ENCODE assay signal across 2 cellular contexts in the genomic region with DNA sequence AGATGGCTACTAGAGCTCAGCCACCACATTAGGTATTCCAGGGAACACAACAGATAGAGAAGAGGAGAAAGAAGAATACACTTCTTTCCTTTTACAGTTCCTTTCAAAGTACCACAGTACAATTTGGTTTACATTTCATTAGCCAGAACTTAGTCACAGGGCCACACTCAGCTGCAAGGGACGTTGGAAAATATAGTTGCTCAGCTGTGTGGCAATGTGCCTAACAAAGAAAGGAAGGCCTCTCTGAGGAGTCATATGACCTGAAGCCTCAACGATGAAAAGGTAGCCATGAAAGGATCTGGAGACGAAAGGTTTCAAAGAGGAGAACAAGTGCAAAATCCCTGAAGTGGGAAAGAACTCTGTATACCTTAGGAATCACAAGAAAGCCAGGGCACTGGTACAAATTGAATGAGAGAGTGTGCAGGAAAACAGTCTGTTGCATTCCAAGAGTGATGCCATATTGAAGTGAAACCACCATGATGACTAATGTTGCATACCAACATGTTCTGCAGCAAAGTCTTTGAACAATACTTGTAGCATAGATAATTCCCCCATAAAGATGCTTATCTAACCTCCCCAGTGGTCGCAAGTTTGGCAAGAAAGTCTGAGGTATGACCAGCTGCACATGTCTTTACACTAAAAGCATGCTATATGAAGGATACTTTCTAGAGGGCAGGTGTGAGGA.
TF ChIP-seq lines count a peak whose summit lies in the region.

No MANE protein-coding gene starts in this region.

TF ChIP-seq in SK-N-SH treated with all-trans-retinoic acid at 6 μM for 48 hours, 23 proteins besides CTCF, POLR2A, EP300 and RAD21 (continued from another document):
- TF ChIP-seq ISL1 (CRISPR knock-in tag; IDR thresholded peaks at IDR 0.05) = peak; percentile 49

TF ChIP-seq in SK-N-SH, 30 proteins besides CTCF, POLR2A, EP300 and RAD21 (continued from another document):
- TF ChIP-seq, protein P1, sequence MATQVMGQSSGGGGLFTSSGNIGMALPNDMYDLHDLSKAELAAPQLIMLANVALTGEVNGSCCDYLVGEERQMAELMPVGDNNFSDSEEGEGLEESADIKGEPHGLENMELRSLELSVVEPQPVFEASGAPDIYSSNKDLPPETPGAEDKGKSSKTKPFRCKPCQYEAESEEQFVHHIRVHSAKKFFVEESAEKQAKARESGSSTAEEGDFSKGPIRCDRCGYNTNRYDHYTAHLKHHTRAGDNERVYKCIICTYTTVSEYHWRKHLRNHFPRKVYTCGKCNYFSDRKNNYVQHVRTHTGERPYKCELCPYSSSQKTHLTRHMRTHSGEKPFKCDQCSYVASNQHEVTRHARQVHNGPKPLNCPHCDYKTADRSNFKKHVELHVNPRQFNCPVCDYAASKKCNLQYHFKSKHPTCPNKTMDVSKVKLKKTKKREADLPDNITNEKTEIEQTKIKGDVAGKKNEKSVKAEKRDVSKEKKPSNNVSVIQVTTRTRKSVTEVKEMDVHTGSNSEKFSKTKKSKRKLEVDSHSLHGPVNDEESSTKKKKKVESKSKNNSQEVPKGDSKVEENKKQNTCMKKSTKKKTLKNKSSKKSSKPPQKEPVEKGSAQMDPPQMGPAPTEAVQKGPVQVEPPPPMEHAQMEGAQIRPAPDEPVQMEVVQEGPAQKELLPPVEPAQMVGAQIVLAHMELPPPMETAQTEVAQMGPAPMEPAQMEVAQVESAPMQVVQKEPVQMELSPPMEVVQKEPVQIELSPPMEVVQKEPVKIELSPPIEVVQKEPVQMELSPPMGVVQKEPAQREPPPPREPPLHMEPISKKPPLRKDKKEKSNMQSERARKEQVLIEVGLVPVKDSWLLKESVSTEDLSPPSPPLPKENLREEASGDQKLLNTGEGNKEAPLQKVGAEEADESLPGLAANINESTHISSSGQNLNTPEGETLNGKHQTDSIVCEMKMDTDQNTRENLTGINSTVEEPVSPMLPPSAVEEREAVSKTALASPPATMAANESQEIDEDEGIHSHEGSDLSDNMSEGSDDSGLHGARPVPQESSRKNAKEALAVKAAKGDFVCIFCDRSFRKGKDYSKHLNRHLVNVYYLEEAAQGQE (IDR thresholded peaks at IDR 0.05; ENCODE audit: low read depth, low read length) = no peak
- TF ChIP-seq, protein P2, sequence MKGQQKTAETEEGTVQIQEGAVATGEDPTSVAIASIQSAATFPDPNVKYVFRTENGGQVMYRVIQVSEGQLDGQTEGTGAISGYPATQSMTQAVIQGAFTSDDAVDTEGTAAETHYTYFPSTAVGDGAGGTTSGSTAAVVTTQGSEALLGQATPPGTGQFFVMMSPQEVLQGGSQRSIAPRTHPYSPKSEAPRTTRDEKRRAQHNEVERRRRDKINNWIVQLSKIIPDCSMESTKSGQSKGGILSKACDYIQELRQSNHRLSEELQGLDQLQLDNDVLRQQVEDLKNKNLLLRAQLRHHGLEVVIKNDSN (IDR thresholded peaks at IDR 0.05; ENCODE audit: borderline replicate concordance, low read depth) = no peak
- TF ChIP-seq, protein P3, sequence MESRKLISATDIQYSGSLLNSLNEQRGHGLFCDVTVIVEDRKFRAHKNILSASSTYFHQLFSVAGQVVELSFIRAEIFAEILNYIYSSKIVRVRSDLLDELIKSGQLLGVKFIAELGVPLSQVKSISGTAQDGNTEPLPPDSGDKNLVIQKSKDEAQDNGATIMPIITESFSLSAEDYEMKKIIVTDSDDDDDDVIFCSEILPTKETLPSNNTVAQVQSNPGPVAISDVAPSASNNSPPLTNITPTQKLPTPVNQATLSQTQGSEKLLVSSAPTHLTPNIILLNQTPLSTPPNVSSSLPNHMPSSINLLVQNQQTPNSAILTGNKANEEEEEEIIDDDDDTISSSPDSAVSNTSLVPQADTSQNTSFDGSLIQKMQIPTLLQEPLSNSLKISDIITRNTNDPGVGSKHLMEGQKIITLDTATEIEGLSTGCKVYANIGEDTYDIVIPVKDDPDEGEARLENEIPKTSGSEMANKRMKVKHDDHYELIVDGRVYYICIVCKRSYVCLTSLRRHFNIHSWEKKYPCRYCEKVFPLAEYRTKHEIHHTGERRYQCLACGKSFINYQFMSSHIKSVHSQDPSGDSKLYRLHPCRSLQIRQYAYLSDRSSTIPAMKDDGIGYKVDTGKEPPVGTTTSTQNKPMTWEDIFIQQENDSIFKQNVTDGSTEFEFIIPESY (IDR thresholded peaks at IDR 0.05; ENCODE audit: borderline replicate concordance, low read depth) = no peak
- no peak for TF ChIP-seq RFX5 (IDR thresholded peaks at IDR 0.05; ENCODE audit: low read length)
- no peak for TF ChIP-seq NRF1 (IDR thresholded peaks at IDR 0.05; ENCODE audit: low read depth, low read length)
- TF ChIP-seq, protein P4, sequence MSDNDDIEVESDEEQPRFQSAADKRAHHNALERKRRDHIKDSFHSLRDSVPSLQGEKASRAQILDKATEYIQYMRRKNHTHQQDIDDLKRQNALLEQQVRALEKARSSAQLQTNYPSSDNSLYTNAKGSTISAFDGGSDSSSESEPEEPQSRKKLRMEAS (IDR thresholded peaks at IDR 0.05; ENCODE audit: low read depth) = no peak
- TF ChIP-seq YY1 (IDR thresholded peaks at IDR 0.05; ENCODE audit: low read depth) = no peak
- no peak for TF ChIP-seq EZH2phosphoT487 (IDR thresholded peaks at IDR 0.05; ENCODE audit: borderline replicate concordance, low read depth)
TF ChIP-seq in SK-N-SH: peak in this region for 0.
